Comparison of ENCODE assay signal across 23 cellular contexts in the genomic region with DNA sequence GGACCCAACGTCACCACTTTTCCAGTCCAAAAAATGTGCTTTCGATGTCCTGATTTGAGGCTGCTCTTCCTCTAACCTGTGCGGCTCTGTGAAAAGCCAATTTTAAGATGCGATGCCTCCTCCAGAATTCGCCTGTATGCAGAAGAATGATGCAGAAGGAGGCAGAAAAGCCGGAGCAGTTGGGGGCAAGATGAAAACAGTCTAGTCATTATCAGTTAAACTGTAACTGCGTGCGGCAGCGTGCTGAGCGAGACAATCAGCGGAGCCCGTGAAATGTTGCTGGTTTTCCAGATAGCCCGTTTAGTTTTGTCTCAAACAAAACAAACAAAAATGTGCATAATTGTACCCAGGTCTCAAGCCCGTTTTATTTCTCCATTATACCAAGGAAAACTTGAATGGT.
"Had no signal": no experiment of that assay in that cellular context is flagged by ENCODE, and none has a peak within 500 bp of the region (broad histone marks: within the 10 kb centered on the region; RNA-seq: fewer than 3 reads in every experiment).

No MANE protein-coding gene starts in this region.

- H3K9me3 Mint-ChIP-seq: activated CD8-positive, alpha-beta T cell treated with anti-CD3 and anti-CD28 coated beads for 36 hours; activated naive CD4-positive, alpha-beta T cell treated with anti-CD3 and anti-CD28 coated beads, Interleukin-2, amount 10 ng/mL, durations not matched to agents 7 days and 5 days; activated naive CD8-positive, alpha-beta T cell treated with anti-CD3 and anti-CD28 coated beads for 36 hours; activated T-cell treated with anti-CD3 and anti-CD28 coated beads, Interleukin-2, amount 50 U/mL, for 72 hours; activated T-helper 2 cell treated with anti-CD3 and anti-CD28 coated beads, Interferon-gamma antibody, Interleukin-2, Interleukin-4, amounts not matched to agents 10 μg/mL and 5 μg/mL and 100 μg/mL, durations not matched to agents 14 hours and 24 hours and 36 hours had no signal

- H3K4me2 ChIP-seq: SK-N-SH had no signal

- H3K4me1 Mint-ChIP-seq: activated naive CD4-positive, alpha-beta T cell treated with anti-CD3 and anti-CD28 coated beads, Interleukin-2, amount 10 ng/mL, durations not matched to agents 7 days and 5 days had no signal

- H3K4me1 ChIP-seq: breast epithelium, Peyer's patch had no signal

- H3K27ac ChIP-seq: breast epithelium, Peyer's patch, RWPE1, SJCRH30 had no signal

- H3K4me3 Mint-ChIP-seq: activated CD8-positive, alpha-beta T cell treated with anti-CD3 and anti-CD28 coated beads for 36 hours; activated naive CD4-positive, alpha-beta T cell treated with anti-CD3 and anti-CD28 coated beads, Interleukin-2, amount 10 ng/mL, durations not matched to agents 7 days and 5 days; activated naive CD8-positive, alpha-beta T cell treated with anti-CD3 and anti-CD28 coated beads for 36 hours; activated T-cell treated with anti-CD3 and anti-CD28 coated beads, Interleukin-2, amount 50 U/mL, for 72 hours had no signal

- H3K27ac Mint-ChIP-seq: activated CD8-positive, alpha-beta T cell treated with anti-CD3 and anti-CD28 coated beads for 36 hours; activated naive CD4-positive, alpha-beta T cell treated with anti-CD3 and anti-CD28 coated beads, Interleukin-2, amount 10 ng/mL, durations not matched to agents 7 days and 5 days; activated naive CD8-positive, alpha-beta T cell treated with anti-CD3 and anti-CD28 coated beads for 36 hours; activated T-cell treated with anti-CD3 and anti-CD28 coated beads, Interleukin-2, amount 50 U/mL, for 72 hours; activated T-helper 2 cell treated with anti-CD3 and anti-CD28 coated beads, Interferon-gamma antibody, Interleukin-2, Interleukin-4, amounts not matched to agents 10 μg/mL and 5 μg/mL and 100 μg/mL, durations not matched to agents 14 hours and 24 hours and 36 hours had no signal

- H3K27me3 ChIP-seq: Peyer's patch, SJCRH30 had no signal

- H3K9me2 ChIP-seq: SK-N-SH had no signal

- H3K36me3 ChIP-seq: breast epithelium, Peyer's patch, SJCRH30 had no signal

- H3K4me3 ChIP-seq: breast epithelium, Peyer's patch, SJCRH30 had no signal

- H3K36me3 Mint-ChIP-seq: activated naive CD4-positive, alpha-beta T cell treated with anti-CD3 and anti-CD28 coated beads, Interleukin-2, amount 10 ng/mL, durations not matched to agents 7 days and 5 days; activated naive CD8-positive, alpha-beta T cell treated with anti-CD3 and anti-CD28 coated beads for 36 hours had no signal

- H3K9me3 ChIP-seq: breast epithelium, Peyer's patch, SJCRH30, SK-N-SH had no signal

- DNase-seq: activated CD4-positive, alpha-beta T cell treated with anti-CD3 and anti-CD28 coated beads for 4 hours; activated CD8-positive, alpha-beta memory T cell treated with anti-CD3 and anti-CD28 coated beads, Interleukin-2, amount 50 U/mL, for 4 hours; activated gamma-delta T cell treated with Interleukin-2 at 50 U/mL for 16 hours; activated naive CD8-positive, alpha-beta T cell treated with anti-CD3 and anti-CD28 coated beads for 36 hours; NCI-H1105; NCI-H1694; NCI-H2029; NCI-H2107; NCI-H2171 treated with DMSO at 0.1 percent for 48 hours; NCI-H774; NK-92 treated with Interleukin-12 subunit alpha and Interleukin-12 subunit beta, amount 100 ng/mL, for 24 hours; Peyer's patch; Right ventricle myocardium superior; T-helper 1 cell had no signal

- ATAC-seq: activated CD4-positive, CD25-positive, alpha-beta regulatory T cell treated with anti-CD3 and anti-CD28 coated beads, Interleukin-2, amount 50 U/mL, for 24 hours; activated CD8-positive, alpha-beta T cell treated with anti-CD3 and anti-CD28 coated beads for 36 hours; activated T-cell treated with anti-CD3 and anti-CD28 coated beads, Interleukin-2, amount 50 U/mL, for 72 hours had no signal
